Comparison of ENCODE assay signal across 8 cellular contexts in genomic region chr3:48990636-48991421, GRCh38. TPM values are rescaled to one million over a fixed set of nuclear protein-coding genes. Genes with fewer than 3 reads are reported as not detected.
A peak's percentile ranks its signal among the peaks of the same experiment; 100 is the strongest.
DNase-seq lines count a peak whose midpoint lies in the region; ATAC-seq and TF ChIP-seq lines count a peak whose summit lies in the region.

No MANE protein-coding gene starts in this region.

- H3K27me3 ChIP-seq in esophagus squamous epithelium (no peaks in the 10 kb centered on the region), neural progenitor cell (no peaks in the 10 kb centered on the region)

- H3K36me3 ChIP-seq in esophagus squamous epithelium: peaks cover 0 to 22% (median 0%) of the 10 kb centered on the region in 3 donors
- H3K36me3 ChIP-seq in neural progenitor cell: no peaks in the 10 kb centered on the region

- peaks cover 14 to 47% (median 22%) of the 10 kb centered on the region in 3 donors for H3K4me1 ChIP-seq in esophagus squamous epithelium
- H3K4me1 ChIP-seq in neural progenitor cell: peaks cover 17% of the 10 kb centered on the region

- H3F3A ChIP-seq in neural progenitor cell (ENCODE audit: low read depth): peaks cover 24% of the 10 kb centered on the region

- H3K4me1 Mint-ChIP-seq in WTC11: peaks cover 23% of the 10 kb centered on the region
- peaks cover 26% of the 10 kb centered on the region for H3K4me1 Mint-ChIP-seq in neural progenitor cell

- H3K27me3 Mint-ChIP-seq in WTC11 (ENCODE audit: low read depth) (no peaks in the 10 kb centered on the region), neural progenitor cell (ENCODE audit: insufficient read depth, low read depth) (peaks cover 8% of the 10 kb centered on the region)

- peak overlapping the region; percentile 83 for H3K4me3 Mint-ChIP-seq in WTC11
- peak overlapping the region; percentile 88 for H3K4me3 Mint-ChIP-seq in neural progenitor cell

- H3K79me2 ChIP-seq in neural progenitor cell (ENCODE audit: low read depth): peaks cover 43% of the 10 kb centered on the region

- intact Hi-C loops in esophagus squamous epithelium (cut with DNase I): no loop called here

- H3K27ac ChIP-seq in esophagus squamous epithelium: peak overlapping the region; percentile 81 to 98 (median 88)
- H3K27ac ChIP-seq in neural progenitor cell: peak overlapping the region; percentile 17

- peak overlapping the region; percentile 75 for H2AFZ ChIP-seq in neural progenitor cell (replicated peaks)

- no peaks in the 10 kb centered on the region for H3K9me3 ChIP-seq in esophagus squamous epithelium
- no peaks in the 10 kb centered on the region for H3K9me3 ChIP-seq in neural progenitor cell (ENCODE audit: low read depth)

- TF ChIP-seq CTCF in WTC11 (IDR thresholded peaks at IDR 0.05) (no peak), esophagus squamous epithelium (IDR thresholded peaks at IDR 0.05) (no peak), neural progenitor cell (IDR thresholded peaks at IDR 0.05) (no peak)

- CTCF ChIA-PET in WTC11 (lab: Charles Lee): interaction anchor here (1.3 to 7.6 kb wide), 3 partner anchors 16 to 251 kb away, joined by 3 to 107 read pairs (median 86); partner anchors contain the start of gene WDR6

- no peak for TF ChIP-seq POLR2A in esophagus squamous epithelium (IDR thresholded peaks at IDR 0.05)

- no peaks in the 10 kb centered on the region for H3K9me3 Mint-ChIP-seq in WTC11
- no peaks in the 10 kb centered on the region for H3K9me3 Mint-ChIP-seq in neural progenitor cell

- H3K4me3 ChIP-seq in esophagus squamous epithelium (peak overlapping the region; percentile 59 to 96 (median 75)), neural progenitor cell (peak overlapping the region; percentile 85)

- whole genome bisulfite sequencing in esophagus squamous epithelium, 2 donors: 9 to 11% methylated on average over 5 to 24 of the region's 40 CpGs

- H4K20me1 ChIP-seq in neural progenitor cell (ENCODE audit: low read depth): no peaks in the 10 kb centered on the region

- H3K4me2 ChIP-seq in neural progenitor cell: peak overlapping the region; percentile 94

- ATAC-seq in HG03064 (IDR thresholded peaks at IDR 0.05; ENCODE audit: low read depth, unreplicated experiment) (peak; percentile 9), WTC11 (peak; percentile 13), HG03469 (IDR thresholded peaks at IDR 0.05; ENCODE audit: unreplicated experiment) (no peak), GM18498 (IDR thresholded peaks at IDR 0.05; ENCODE audit: unreplicated experiment) (no peak)

- peak overlapping the region; percentile 63 for H3K9ac ChIP-seq in neural progenitor cell

- H3K36me3 Mint-ChIP-seq in WTC11 (peaks cover 4% of the 10 kb centered on the region; the same call in 1 of the 2 replicates), neural progenitor cell (peaks cover 12% of the 10 kb centered on the region)

- peak overlapping the region; percentile 53; the same call in 1 of the 2 replicates for H3K27ac Mint-ChIP-seq in WTC11
- H3K27ac Mint-ChIP-seq in neural progenitor cell: peak overlapping the region; percentile 43

- POLR2A ChIA-PET in WTC11 (lab: Charles Lee): interaction anchor here (1.2 to 4.5 kb wide), 4 partner anchors 16 to 39 kb away, joined by 3 to 61 read pairs (median 24); partner anchors contain the start of genes DALRD3, IMPDH2, NDUFAF3 and WDR6

- peak; percentile 79 for DNase-seq in activated CD8-positive, alpha-beta memory T cell treated with anti-CD3 and anti-CD28 coated beads for 24 hours
- DNase-seq in activated CD8-positive, alpha-beta memory T cell treated with anti-CD3 and anti-CD28 coated beads, Interleukin-2, amount 50 U/mL, for 48 hours: no peak
- DNase-seq in WTC11 (ENCODE audit: low spot score) (peak; percentile 43), esophagus squamous epithelium (lab: John Stamatoyannopoulos, UW) (no peak), neural progenitor cell (ENCODE audit: low spot score) (peak; percentile 72)

TF ChIP-seq in WTC11, 78 proteins besides CTCF, POLR2A, EP300 and RAD21 (continues in another document):
- TF ChIP-seq USF1 (CRISPR knock-in tag; IDR thresholded peaks at IDR 0.05) (peak; percentile 92), ARID4B (CRISPR knock-in tag; IDR thresholded peaks at IDR 0.05; ENCODE audit: borderline replicate concordance) (peak; percentile 43; the same call in 1 of the 2 replicates), USF2 (CRISPR knock-in tag; IDR thresholded peaks at IDR 0.05) (peak; percentile 92), ZBTB43 (CRISPR knock-in tag; IDR thresholded peaks at IDR 0.05) (peak; percentile 42; the same call in 1 of the 2 replicates), MAX (CRISPR knock-in tag; IDR thresholded peaks at IDR 0.05) (peak; percentile 90)

RNA-seq across cellular contexts. Expression of gene P4HTM, which starts 0.8 kb away (rescaled TPM):
- 21.9 to 28.8 TPM (median 28.2 TPM) in 3 replicates for total RNA-seq in WTC11 (2021)
- total RNA-seq in esophagus squamous epithelium: 10 to 100 TPM in 3 of 4 donors, 1 to 10 TPM in 1; 5.7 to 28.1 (median 16.7) TPM
- 15.3 and 34.6 TPM in 2 replicates for total RNA-seq in neural progenitor cell (ENCODE audit: low replicate concordance)

RNA-seq across cellular contexts. Expression of gene WDR6, which starts 16.4 kb away (rescaled TPM):
- total RNA-seq in WTC11 (2021) (204 to 213 TPM (median 209 TPM) in 3 replicates), esophagus squamous epithelium (10 to 100 TPM; 27.4 to 78.0 (median 37.6) TPM), neural progenitor cell (ENCODE audit: low replicate concordance) (131 and 215 TPM in 2 replicates)

RNA-seq across cellular contexts. Expression of gene DALRD3, which starts 27.6 kb away (rescaled TPM):
- total RNA-seq in WTC11 (2021) (38.8 to 41.4 TPM (median 39.6 TPM) in 3 replicates), esophagus squamous epithelium (10 to 100 TPM; 34.4 to 42.4 (median 37.1) TPM), neural progenitor cell (ENCODE audit: low replicate concordance) (32.9 and 57.4 TPM in 2 replicates)

RNA-seq across cellular contexts. Expression of gene NDUFAF3, which starts 31.1 kb away (rescaled TPM):
- total RNA-seq in WTC11 (2021): 36.8 to 50.3 TPM (median 49.6 TPM) in 3 replicates
- total RNA-seq in esophagus squamous epithelium: 10 to 100 TPM; 50.8 to 88.1 (median 54.1) TPM
- 26.2 and 36.8 TPM in 2 replicates for total RNA-seq in neural progenitor cell (ENCODE audit: low replicate concordance)

RNA-seq across cellular contexts. Expression of gene IMPDH2, which starts 38.4 kb away (rescaled TPM):
- total RNA-seq in WTC11 (2021): 449 to 472 TPM (median 452 TPM) in 3 replicates
- 100 to 1,000 TPM; 123 to 278 (median 200) TPM for total RNA-seq in esophagus squamous epithelium
- 271 and 313 TPM in 2 replicates for total RNA-seq in neural progenitor cell (ENCODE audit: low replicate concordance)

Comparison
In these comparisons a context has a peak if more than half of its experiments do, and no peak if none do; other contexts are left out.
1. DNase-seq: peak in activated CD8-positive, alpha-beta memory T cell treated with anti-CD3 and anti-CD28 coated beads for 24 hours (single experiment), WTC11 (single experiment) and neural progenitor cell (single experiment); none in activated CD8-positive, alpha-beta memory T cell treated with anti-CD3 and anti-CD28 coated beads, Interleukin-2, amount 50 U/mL, for 48 hours (single experiment) and esophagus squamous epithelium (single experiment).
2. ATAC-seq: peak in HG03064 (single experiment) and WTC11 (single experiment); none in HG03469 (single experiment) and GM18498 (single experiment).